16 cellular contexts compared by ENCODE assay signal in the genomic region with DNA sequence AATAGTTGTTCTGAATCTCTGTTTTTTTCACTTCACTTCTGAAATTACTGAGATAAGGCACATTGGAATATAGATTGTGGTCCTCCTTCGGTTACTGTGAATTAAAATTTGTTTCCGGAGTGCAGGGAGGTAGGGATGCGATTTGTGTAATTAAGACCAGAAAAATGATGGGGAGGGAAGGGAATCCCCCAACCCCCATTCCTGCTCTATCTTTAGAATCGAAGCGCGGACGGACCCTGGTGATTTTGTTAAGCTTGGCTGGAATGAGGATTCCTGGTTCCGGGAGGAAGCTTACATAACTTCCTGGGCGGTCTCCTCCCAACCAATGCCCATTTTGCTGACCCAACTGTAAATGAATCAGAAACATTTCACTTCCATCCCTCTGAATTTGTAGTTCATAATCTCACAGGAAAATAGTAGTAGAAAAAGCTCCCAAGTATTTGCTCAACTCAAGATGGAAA.
DNase-seq lines count a peak whose midpoint lies in the region; ATAC-seq, FAIRE-seq and TF ChIP-seq lines count a peak whose summit lies in the region.
"Had no signal": no experiment of that assay in that cellular context is flagged by ENCODE, and none has a peak within 500 bp of the region (broad histone marks: within the 10 kb centered on the region; RNA-seq: fewer than 3 reads in every experiment).

No MANE protein-coding gene starts in this region.

- H3K4me3 ChIP-seq in right atrium auricular region: no peak overlapping the region
- peak overlapping the region; percentile 48 for H3K4me3 ChIP-seq in WI38 (ENCODE audit: low read depth, low read length)
- no peak overlapping the region for H3K4me3 ChIP-seq in sigmoid colon
- H3K4me3 ChIP-seq: ovary had no signal

- FAIRE-seq in urothelium cell line (lab: Jason Lieb, UNC) (no peak), D721Med (lab: Jason Lieb, UNC) (no peak)

- no peaks in the 10 kb centered on the region for H3K36me3 ChIP-seq in right atrium auricular region
- no peaks in the 10 kb centered on the region for H3K36me3 ChIP-seq in sigmoid colon
- H3K36me3 ChIP-seq: ovary, Peyer's patch had no signal

- TF ChIP-seq EP300 in sigmoid colon (IDR thresholded peaks at IDR 0.05): no peak

- H3K27ac ChIP-seq in right atrium auricular region (no peak overlapping the region), sigmoid colon (no peak overlapping the region)
- H3K27ac ChIP-seq: ovary had no signal

- DNase-seq in right atrium auricular region (ENCODE audit: low spot score) (peak; percentile 28), left ventricle myocardium superior (no peak), inferior parietal cortex (ENCODE audit: extremely low spot score) (peak; percentile 35), urothelium cell line (ENCODE audit: low spot score) (peak; percentile 25), sigmoid colon (no peak), D721Med (ENCODE audit: insufficient read length, low spot score) (no peak)
- DNase-seq: activated CD8-positive, alpha-beta memory T cell treated with anti-CD3 and anti-CD28 coated beads, Interleukin-2, amount 50 U/mL, for 48 hours; CD8-positive, alpha-beta T cell; central memory CD4-positive, alpha-beta T cell; kidney glomerular epithelial cell; NCI-H524; ovary; T-cell had no signal

- TF ChIP-seq CTCF in right atrium auricular region (IDR thresholded peaks at IDR 0.05): no peak
- no peak for TF ChIP-seq CTCF in WI38 (IDR thresholded peaks at IDR 0.05; ENCODE audit: low read depth, low read length)
- no peak for TF ChIP-seq CTCF in sigmoid colon (IDR thresholded peaks at IDR 0.05)
- no peak for TF ChIP-seq CTCF in D721Med (IDR thresholded peaks at IDR 0.05; ENCODE audit: insufficient read depth, missing control alignments)

- no peaks in the 10 kb centered on the region for H3K4me1 ChIP-seq in right atrium auricular region
- no peaks in the 10 kb centered on the region for H3K4me1 ChIP-seq in sigmoid colon

- no peak for TF ChIP-seq POLR2A in sigmoid colon (IDR thresholded peaks at IDR 0.05)

- intact Hi-C loops in left ventricle myocardium superior (cut with micrococcal nuclease) (no loop called here), sigmoid colon (cut with DNase I) (no loop called here)

- ATAC-seq in left ventricle myocardium superior (no peak), GM18519 (IDR thresholded peaks at IDR 0.05; ENCODE audit: low FRiP score, unreplicated experiment) (no peak)
- ATAC-seq: CD8-positive, alpha-beta T cell; T-cell had no signal

- no peaks in the 10 kb centered on the region for H3K9me3 ChIP-seq in right atrium auricular region
- no peaks in the 10 kb centered on the region for H3K9me3 ChIP-seq in sigmoid colon
- H3K9me3 ChIP-seq: ovary, Peyer's patch had no signal

- no peaks in the 10 kb centered on the region for H3K27me3 ChIP-seq in right atrium auricular region
- no peaks in the 10 kb centered on the region for H3K27me3 ChIP-seq in sigmoid colon
- H3K27me3 ChIP-seq: ovary, Peyer's patch had no signal

- WGBS in sigmoid colon, 2 donors: 33 to 71% methylated on average over 9 of the region's 9 CpGs

Comparison
In these comparisons a context has a peak if more than half of its experiments do, and no peak if none do; other contexts are left out.
1. DNase-seq: peak in right atrium auricular region (single experiment), inferior parietal cortex (single experiment) and urothelium cell line (single experiment); none in left ventricle myocardium superior (single experiment), sigmoid colon (single experiment) and D721Med (single experiment).